ENCODE assay signal across 14 cellular contexts in genomic region chr1:181985981-181986906, GRCh38.
DNase-seq lines count a peak whose midpoint lies in the region; ATAC-seq, FAIRE-seq and TF ChIP-seq lines count a peak whose summit lies in the region.
"Had no signal": no experiment of that assay in that cellular context is flagged by ENCODE, and none has a peak within 500 bp of the region (broad histone marks: within the 10 kb centered on the region; RNA-seq: fewer than 3 reads in every experiment).

No MANE protein-coding gene starts in this region.

- H3K4me1 Mint-ChIP-seq in endodermal cell = peaks cover 19% of the 10 kb centered on the region

- FAIRE-seq in HTR-8/SVneo (lab: Jason Lieb, UNC) = no peak

- H3K9ac ChIP-seq in BLaER1 treated with 17β-estradiol and CSF1 and Interleukin-3, amounts not matched to agents 10 nM and 100 nM = no peak overlapping the region
- H3K9ac ChIP-seq in endodermal cell (ENCODE audit: extremely low read depth, low read length, poor library complexity, severe bottlenecking) = no peak overlapping the region

- ATAC-seq in sciatic nerve = peak; percentile 21
- no peak for ATAC-seq in HG03460 (IDR thresholded peaks at IDR 0.05; ENCODE audit: unreplicated experiment)
- ATAC-seq: PC-3 had no signal

- H3K4me3 ChIP-seq in BLaER1 treated with 17β-estradiol and CSF1 and Interleukin-3, amounts not matched to agents 10 nM and 100 nM = no peak overlapping the region
- no peak overlapping the region for H3K4me3 ChIP-seq in endodermal cell (ENCODE audit: low read length)

- TF ChIP-seq CTCF in endodermal cell (conservative IDR thresholded peaks at IDR 0.05) = no peak

- H3K27me3 ChIP-seq in BLaER1 treated with 17β-estradiol and CSF1 and Interleukin-3, amounts not matched to agents 10 nM and 100 nM = peaks cover 0 to 15% (median 0%) of the 10 kb centered on the region in 11 experiments; a peak in 4 of 22 replicates
- peaks cover 41% of the 10 kb centered on the region for H3K27me3 ChIP-seq in endodermal cell (ENCODE audit: control insufficient read depth, insufficient read depth, low read length, poor library complexity, severe bottlenecking)
- H3K27me3 ChIP-seq: BE2C had no signal

- no peak overlapping the region for H3K27ac Mint-ChIP-seq in endodermal cell

- 0 out of 22 replicates have a peak, but pooled peaks cover 0 to 5% (median 0%) of the 10 kb centered on the region in 11 experiments for H4K20me1 ChIP-seq in BLaER1 treated with 17β-estradiol and CSF1 and Interleukin-3, amounts not matched to agents 10 nM and 100 nM

- H3K36me3 ChIP-seq in BLaER1 treated with 17β-estradiol and CSF1 and Interleukin-3, amounts not matched to agents 10 nM and 100 nM = no peaks in the 10 kb centered on the region
- no peaks in the 10 kb centered on the region for H3K36me3 ChIP-seq in endodermal cell (ENCODE audit: control insufficient read depth, insufficient read depth, low read length)
- H3K36me3 ChIP-seq: BE2C had no signal

- intact Hi-C loops in sciatic nerve (cut with DNase I) = no loop called here

- H3K4me3 Mint-ChIP-seq in endodermal cell = no peak overlapping the region

- H3K9me3 ChIP-seq in BLaER1 treated with 17β-estradiol and CSF1 and Interleukin-3, amounts not matched to agents 10 nM and 100 nM (replicated peaks in 1 of 11) = no peaks in the 10 kb centered on the region
- H3K9me3 ChIP-seq in endodermal cell (ENCODE audit: control insufficient read depth, low read length) = no peaks in the 10 kb centered on the region
- H3K9me3 ChIP-seq: BE2C had no signal

- no peaks in the 10 kb centered on the region for H3K9me3 Mint-ChIP-seq in endodermal cell

- H3K27me3 Mint-ChIP-seq in endodermal cell (ENCODE audit: insufficient read depth) = peaks cover 1% of the 10 kb centered on the region

- peak overlapping the region; percentile 45 to 86 (median 71) for H3K4me2 ChIP-seq in BLaER1 treated with 17β-estradiol and CSF1 and Interleukin-3, amounts not matched to agents 10 nM and 100 nM

- DNase-seq in NCI-H1092 treated with DMSO at 0.1 percent for 48 hours (lab: John Stamatoyannopoulos, UW) (peak; percentile 33), endodermal cell (peak; percentile 55), sciatic nerve (ENCODE audit: low spot score) (no peak), NCI-H510A treated with DMSO at 0.1 percent for 48 hours (lab: John Stamatoyannopoulos, UW) (no peak), HTR-8/SVneo (ENCODE audit: insufficient read length, low spot score) (no peak)
- DNase-seq: BE2C, KBM-7, NCI-H1048, NCI-H1694, NCI-H526, PC-3 had no signal

- H3K27ac ChIP-seq in BLaER1 treated with 17β-estradiol and CSF1 and Interleukin-3, amounts not matched to agents 10 nM and 100 nM = no peak overlapping the region
- no peak overlapping the region for H3K27ac ChIP-seq in endodermal cell (ENCODE audit: low read depth, low read length)
- H3K27ac ChIP-seq: HL-60 had no signal

- 53 to 76% methylated on average over 3 to 6 of the region's 6 CpGs for WGBS in endodermal cell (ENCODE audit: insufficient coverage in 1 of 2, insufficient read length in 1 of 2), 2 experiments

- peaks cover 15 to 26% (median 21%) of the 10 kb centered on the region in 10 experiments for H3K4me1 ChIP-seq in BLaER1 treated with 17β-estradiol and CSF1 and Interleukin-3, amounts not matched to agents 10 nM and 100 nM
- peaks cover 7% of the 10 kb centered on the region for H3K4me1 ChIP-seq in endodermal cell (ENCODE audit: control insufficient read depth, insufficient read depth, low read length)
- H3K4me1 ChIP-seq: BE2C had no signal

- H3K36me3 Mint-ChIP-seq in endodermal cell (ENCODE audit: low read depth) = no peaks in the 10 kb centered on the region

Comparison
In these comparisons a context has a peak if more than half of its experiments do, and no peak if none do; other contexts are left out.
1. DNase-seq: peak in NCI-H1092 treated with DMSO at 0.1 percent for 48 hours (single experiment) and endodermal cell (single experiment); none in sciatic nerve (single experiment), NCI-H510A treated with DMSO at 0.1 percent for 48 hours (single experiment) and HTR-8/SVneo (single experiment).